In the genomic region with DNA sequence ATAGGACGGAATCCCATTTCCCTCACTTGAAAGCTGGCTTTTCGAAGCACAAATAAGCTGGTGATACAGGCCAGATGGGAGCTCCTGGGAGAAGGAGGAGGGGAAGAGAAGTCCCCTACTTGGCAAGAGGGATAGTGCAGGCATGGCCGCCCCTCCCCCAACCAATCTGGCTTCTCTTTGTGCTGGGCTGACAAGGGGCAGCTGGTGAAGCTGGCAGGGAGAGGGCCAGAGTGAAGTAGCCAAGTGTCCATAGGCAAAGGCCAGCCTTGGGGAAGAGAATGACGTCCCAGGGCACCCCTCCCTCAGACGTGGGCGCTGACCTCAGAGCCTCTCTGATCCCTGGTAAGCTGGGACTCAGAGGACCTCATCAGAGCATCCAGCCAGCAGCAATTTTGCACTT, we compare ENCODE assay signal across 10 cellular contexts.
DNase-seq lines count a peak whose midpoint lies in the region; ATAC-seq and TF ChIP-seq lines count a peak whose summit lies in the region.
"Had no signal": no experiment of that assay in that cellular context is flagged by ENCODE, and none has a peak within 500 bp of the region (broad histone marks: within the 10 kb centered on the region; RNA-seq: fewer than 3 reads in every experiment).

No MANE protein-coding gene starts in this region.

- no peak for TF ChIP-seq EP300 in ovary (IDR thresholded peaks at IDR 0.05)

- H3K27ac Mint-ChIP-seq in activated CD4-positive, alpha-beta memory T cell treated with anti-CD3 and anti-CD28 coated beads, Interleukin-2, amount 10 ng/mL, durations not matched to agents 7 days and 5 days: no peak overlapping the region
- H3K27ac Mint-ChIP-seq: activated T-helper 1 cell treated with anti-CD3 and anti-CD28 coated beads, Interleukin-12 subunit alpha, Interleukin-12 subunit beta, Interleukin-2, Interleukin-4 antibody, amounts not matched to agents 30 ng/mL and 10 ng/mL and 1 ng/mL, durations not matched to agents 14 hours and 24 hours and 36 hours had no signal

- no peak overlapping the region for H3K4me3 ChIP-seq in ovary

- H3K4me1 ChIP-seq in ovary (ENCODE audit: insufficient read depth): no peaks in the 10 kb centered on the region

- POLR2A ChIA-PET in activated CD4-positive, alpha-beta memory T cell treated with anti-CD3 and anti-CD28 coated beads, Interleukin-2, amount 10 ng/mL, durations not matched to agents 7 days and 5 days (lab: Charles Lee): no interaction called here

- peaks cover 2% of the 10 kb centered on the region for H3K4me1 Mint-ChIP-seq in activated CD4-positive, alpha-beta memory T cell treated with anti-CD3 and anti-CD28 coated beads, Interleukin-2, amount 10 ng/mL, durations not matched to agents 7 days and 5 days

- no peaks in the 10 kb centered on the region for H3K27me3 ChIP-seq in ovary

- no peaks in the 10 kb centered on the region for H3K36me3 ChIP-seq in ovary

- TF ChIP-seq CTCF in ovary (IDR thresholded peaks at IDR 0.05): no peak

- H3K27ac ChIP-seq in ovary: no peak overlapping the region
- H3K27ac ChIP-seq: C4-2B had no signal

- intact Hi-C loops in left ventricle myocardium superior (cut with micrococcal nuclease) (no loop called here), ovary (cut with DNase I) (no loop called here)

- peaks cover 15% of the 10 kb centered on the region for H3K27me3 Mint-ChIP-seq in activated CD4-positive, alpha-beta memory T cell treated with anti-CD3 and anti-CD28 coated beads, Interleukin-2, amount 10 ng/mL, durations not matched to agents 7 days and 5 days

- ATAC-seq in left ventricle myocardium superior (peak; percentile 82), HG03442 (IDR thresholded peaks at IDR 0.05; ENCODE audit: unreplicated experiment) (no peak)

- H3K36me3 Mint-ChIP-seq in activated CD4-positive, alpha-beta memory T cell treated with anti-CD3 and anti-CD28 coated beads, Interleukin-2, amount 10 ng/mL, durations not matched to agents 7 days and 5 days (ENCODE audit: low read depth): peaks cover 19% of the 10 kb centered on the region

- TF ChIP-seq POLR2A in ovary (IDR thresholded peaks at IDR 0.05): no peak

- H3K9me3 Mint-ChIP-seq in activated CD4-positive, alpha-beta memory T cell treated with anti-CD3 and anti-CD28 coated beads, Interleukin-2, amount 10 ng/mL, durations not matched to agents 7 days and 5 days: peaks cover 15% of the 10 kb centered on the region

- DNase-seq in NCI-H1694 (lab: John Stamatoyannopoulos, UW) (peak; percentile 76), SK-N-DZ (ENCODE audit: low spot score) (peak; percentile 56), left ventricle myocardium superior (peak; percentile 56), ovary (peak; percentile 24 to 45 (median 43)), hepatic stellate cell (ENCODE audit: low spot score) (no peak)
- no peak for DNase-seq in activated CD4-positive, alpha-beta memory T cell treated with anti-CD3 and anti-CD28 coated beads, Interleukin-2, amount 10 ng/mL, durations not matched to agents 7 days and 5 days
- DNase-seq in activated CD4-positive, alpha-beta T cell treated with anti-CD3 and anti-CD28 coated beads for 4 hours: no peak

- CTCF ChIA-PET in activated CD4-positive, alpha-beta memory T cell treated with anti-CD3 and anti-CD28 coated beads, Interleukin-2, amount 10 ng/mL, durations not matched to agents 7 days and 5 days (lab: Charles Lee): no interaction called here

- H3K9me3 ChIP-seq in ovary: no peaks in the 10 kb centered on the region

- WGBS in ovary, 3 donors: 22 to 34% (median 26%) methylated on average over 6 of the region's 6 CpGs

- H3K4me3 Mint-ChIP-seq in activated CD4-positive, alpha-beta memory T cell treated with anti-CD3 and anti-CD28 coated beads, Interleukin-2, amount 10 ng/mL, durations not matched to agents 7 days and 5 days: no peak overlapping the region
- H3K4me3 Mint-ChIP-seq: activated T-helper 1 cell treated with anti-CD3 and anti-CD28 coated beads, Interleukin-12 subunit alpha, Interleukin-12 subunit beta, Interleukin-2, Interleukin-4 antibody, amounts not matched to agents 30 ng/mL and 10 ng/mL and 1 ng/mL, durations not matched to agents 14 hours and 24 hours and 36 hours had no signal

Comparison
In these comparisons a context has a peak if more than half of its experiments do, and no peak if none do; other contexts are left out.
1. DNase-seq: peak in NCI-H1694 (single experiment), SK-N-DZ (single experiment), left ventricle myocardium superior (single experiment) and ovary (5 of 5); none in activated CD4-positive, alpha-beta memory T cell treated with anti-CD3 and anti-CD28 coated beads, Interleukin-2, amount 10 ng/mL, durations not matched to agents 7 days and 5 days (single experiment), activated CD4-positive, alpha-beta T cell treated with anti-CD3 and anti-CD28 coated beads for 4 hours (0 of 2) and hepatic stellate cell (single experiment).